Comparison of ENCODE assay signal across 10 cellular contexts in genomic region chr10:17113889-17114288, GRCh38. TPM values are rescaled to one million over a fixed set of nuclear protein-coding genes. Genes with fewer than 3 reads are reported as not detected.
DNase-seq lines count a peak whose midpoint lies in the region; ATAC-seq and TF ChIP-seq lines count a peak whose summit lies in the region.
"Had no signal": no experiment of that assay in that cellular context is flagged by ENCODE, and none has a peak within 500 bp of the region (broad histone marks: within the 10 kb centered on the region; RNA-seq: fewer than 3 reads in every experiment).

No MANE protein-coding gene starts in this region.

- H3K36me3 Mint-ChIP-seq in HFFc6 (ENCODE audit: low read depth) (no peaks in the 10 kb centered on the region; the same call in 1 of the 2 replicates), nephron (ENCODE audit: low read depth) (peaks cover 4% of the 10 kb centered on the region)
- H3K36me3 Mint-ChIP-seq: natural killer cell had no signal

- H3K4me3 ChIP-seq in H7 (ENCODE audit: insufficient read depth, low read depth, low read length): no peak overlapping the region

- TF ChIP-seq CTCF in AG09319 (IDR thresholded peaks at IDR 0.05; ENCODE audit: low read depth, low read length) (no peak), HFFc6 (IDR thresholded peaks at IDR 0.05) (no peak), nephron (IDR thresholded peaks at IDR 0.05; ENCODE audit: unreplicated experiment in 3 of 3) (no peak)

- no peaks in the 10 kb centered on the region for H3K27me3 ChIP-seq in H7 (ENCODE audit: control insufficient read depth, insufficient read depth, low read length)

- DNase-seq in AG09319 (ENCODE audit: extremely low read depth, low read depth) (peak; percentile 60), HFFc6 (peak; percentile 31), fibroblast of gingiva (ENCODE audit: low read depth) (peak; percentile 85), HuH-7 (ENCODE audit: low spot score) (no peak), iPS-NIHi7 (ENCODE audit: extremely low spot score) (no peak), H7 (no peak)
- DNase-seq: CD4-positive, CD25-positive, alpha-beta regulatory T cell; natural killer cell had no signal

- no peaks in the 10 kb centered on the region for H3K36me3 ChIP-seq in H7 (replicated peaks; ENCODE audit: control insufficient read depth, insufficient read depth, low read length)

- peaks cover 58% of the 10 kb centered on the region for H3K4me1 Mint-ChIP-seq in HFFc6 (ENCODE audit: low read depth)
- H3K4me1 Mint-ChIP-seq in nephron: peaks cover 9% of the 10 kb centered on the region
- H3K4me1 Mint-ChIP-seq: natural killer cell had no signal

- peak overlapping the region; percentile 63; the same call in 1 of the 2 replicates for H3K27ac Mint-ChIP-seq in HFFc6
- peak overlapping the region; percentile 9 to 50 (median 17) for H3K27ac Mint-ChIP-seq in nephron
- H3K27ac Mint-ChIP-seq: CD4-positive, CD25-positive, alpha-beta regulatory T cell; natural killer cell had no signal

- H3K27me3 Mint-ChIP-seq in HFFc6 (ENCODE audit: insufficient read depth) (no peaks in the 10 kb centered on the region), nephron (ENCODE audit: low read depth) (peaks cover 4% of the 10 kb centered on the region)
- H3K27me3 Mint-ChIP-seq: CD4-positive, CD25-positive, alpha-beta regulatory T cell had no signal

- H3K4me3 Mint-ChIP-seq in HFFc6: peak overlapping the region; percentile 26
- no peak overlapping the region for H3K4me3 Mint-ChIP-seq in nephron
- H3K4me3 Mint-ChIP-seq: CD4-positive, CD25-positive, alpha-beta regulatory T cell; natural killer cell had no signal

- no peak for ATAC-seq in HG03097 (IDR thresholded peaks at IDR 0.05; ENCODE audit: low FRiP score, unreplicated experiment)
- ATAC-seq: natural killer cell had no signal

- H3K9me3 Mint-ChIP-seq in HFFc6 (no peaks in the 10 kb centered on the region), nephron (no peaks in the 10 kb centered on the region)
- H3K9me3 Mint-ChIP-seq: CD4-positive, CD25-positive, alpha-beta regulatory T cell; natural killer cell had no signal

RNA-seq across cellular contexts. Expression of gene CUBN, which starts 15.7 kb away (rescaled TPM):
- 1 to 10 TPM in 3 of 6 experiments, under 1 TPM in 3; 0.43 to 1.7 (median 1.2) TPM for total RNA-seq in HFFc6 (2021; fragmentation: NEBNext Ultra II Directional; extraction: Animal tissue kit (Norgen Biotek cat#: 25700))
- total RNA-seq in H7 (2014; rRNA removed; shearing (Covaris generic)): 0.10 and 0.11 TPM in 2 replicates

Comparison
In these comparisons a context has a peak if more than half of its experiments do, and no peak if none do; other contexts are left out.
1. DNase-seq: peak in AG09319 (single experiment), HFFc6 (single experiment) and fibroblast of gingiva (single experiment); none in HuH-7 (single experiment), iPS-NIHi7 (single experiment) and H7 (single experiment).